ENCODE assay signal across 1 cellular context in genomic region chr3:111650378-111651275, GRCh38.
TF ChIP-seq lines count a peak whose summit lies in the region.

No MANE protein-coding gene starts in this region.

TF ChIP-seq in HepG2, 621 proteins besides CTCF, POLR2A, EP300 and RAD21:
- TF ChIP-seq MYC (CRISPR knock-in tag; IDR thresholded peaks at IDR 0.05; ENCODE audit: borderline replicate concordance) (no peak), FOXP1 (IDR thresholded peaks at IDR 0.05) (no peak), FOXP1 (CRISPR knock-in tag; IDR thresholded peaks at IDR 0.05) (0 out of 2 replicates have a peak, but pooled peaks have one; percentile 21), HNF4A (CRISPR knock-in tag; IDR thresholded peaks at IDR 0.05) (peak; percentile 34; the same call in 1 of the 2 replicates)
